In genomic region chr20:49928411-49929141, GRCh38 we compare ENCODE assay signal across 1 cellular context.
TF ChIP-seq lines count a peak whose summit lies in the region.

No MANE protein-coding gene starts in this region.

TF ChIP-seq in K562, 482 proteins besides CTCF, POLR2A, EP300 and RAD21 (continued from another document):
- 0 out of 2 replicates have a peak, but pooled peaks have one; percentile 16 for TF ChIP-seq ZBTB40 (IDR thresholded peaks at IDR 0.05)
- no peak for TF ChIP-seq ZBTB40 (CRISPR knock-in tag; IDR thresholded peaks at IDR 0.05)
- no peak for TF ChIP-seq STAT5B (CRISPR knock-in tag; IDR thresholded peaks at IDR 0.05)
- peak; percentile 42; the same call in 1 of the 2 replicates for TF ChIP-seq EP400 (IDR thresholded peaks at IDR 0.05)
- no peak for TF ChIP-seq PRDM10 (IDR thresholded peaks at IDR 0.05; ENCODE audit: partially characterized antibody)
- TF ChIP-seq NFXL1 (CRISPR knock-in tag; IDR thresholded peaks at IDR 0.05): no peak
- TF ChIP-seq ZNF124 (CRISPR knock-in tag; IDR thresholded peaks at IDR 0.05): no peak
